15 cellular contexts compared by ENCODE assay signal in the genomic region with DNA sequence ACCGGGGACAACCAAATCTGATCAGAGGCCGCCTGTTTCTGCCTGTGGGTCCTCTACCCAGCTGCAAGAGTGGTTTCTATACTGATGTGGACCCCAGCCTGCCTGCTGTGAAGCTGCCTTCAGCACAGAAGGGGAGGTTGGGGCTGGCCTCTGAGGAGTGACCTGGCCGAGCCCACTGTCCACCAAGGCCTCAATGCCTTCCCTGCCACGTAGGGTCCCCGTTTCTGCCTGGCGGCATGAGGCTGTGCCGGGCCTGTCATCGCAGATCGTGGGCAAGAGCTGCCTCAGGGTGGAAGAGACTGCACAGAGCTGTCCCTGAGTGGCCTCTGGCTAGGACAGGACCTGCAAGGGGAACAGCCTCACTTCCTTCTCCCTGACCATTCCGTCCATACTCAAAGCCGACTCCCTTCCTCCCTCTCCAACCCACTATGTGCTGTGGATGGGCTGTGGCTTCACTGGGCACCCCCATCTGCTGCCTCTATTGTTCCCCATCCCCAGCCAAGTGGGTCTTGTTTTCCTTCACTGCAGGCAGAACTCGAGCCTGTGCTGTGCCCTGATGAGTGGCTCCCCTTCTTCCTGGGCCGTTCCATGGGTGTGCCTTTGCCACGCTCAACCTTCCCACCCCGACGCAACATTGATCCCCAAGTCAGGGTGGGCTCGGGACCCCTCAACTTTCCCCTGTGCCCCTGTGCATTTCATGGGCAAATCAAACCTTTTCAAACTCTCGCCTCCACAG.
"Had no signal": no experiment of that assay in that cellular context is flagged by ENCODE, and none has a peak within 500 bp of the region (broad histone marks: within the 10 kb centered on the region; RNA-seq: fewer than 3 reads in every experiment).

No MANE protein-coding gene starts in this region.

- H3K27me3 ChIP-seq: neutrophil, transverse colon had no signal

- H3K27ac ChIP-seq: neutrophil, transverse colon had no signal

- DNase-seq: activated CD4-positive, alpha-beta T cell treated with anti-CD3 and anti-CD28 coated beads for 36 hours; activated naive CD4-positive, alpha-beta T cell treated with anti-CD3 and anti-CD28 coated beads, Interleukin-2, amount 10 ng/mL, durations not matched to agents 7 days and 5 days; dermis blood vessel endothelial cell; islet precursor cell; mammary epithelial cell; naive B cell; stimulated activated CD4-positive, alpha-beta T cell treated with anti-CD3 and anti-CD28 coated beads, Interleukin-15, amount 100 ng/mL, for 24 hours; stimulated activated CD4-positive, alpha-beta T cell treated with anti-CD3 and anti-CD28 coated beads, Interleukin-4, amount 100 ng/mL, for 24 hours; stimulated activated naive CD4-positive, alpha-beta T cell treated with Interleukin-2 at 50 U/mL for 16 hours; T-helper 17 cell; transverse colon had no signal

- FAIRE-seq: astrocyte, bronchial epithelial cell had no signal

- H3K36me3 ChIP-seq: neutrophil, transverse colon had no signal

- H3K4me3 Mint-ChIP-seq: activated CD4-positive, alpha-beta T cell treated with anti-CD3 and anti-CD28 coated beads for 36 hours; activated naive CD4-positive, alpha-beta T cell treated with anti-CD3 and anti-CD28 coated beads, Interleukin-2, amount 10 ng/mL, durations not matched to agents 7 days and 5 days; naive B cell; T-helper 17 cell had no signal

- H3K4me3 ChIP-seq: transverse colon had no signal

- H3K27ac Mint-ChIP-seq: activated CD4-positive, alpha-beta T cell treated with anti-CD3 and anti-CD28 coated beads for 36 hours; activated naive CD4-positive, alpha-beta T cell treated with anti-CD3 and anti-CD28 coated beads, Interleukin-2, amount 10 ng/mL, durations not matched to agents 7 days and 5 days; activated T-helper 2 cell treated with anti-CD3 and anti-CD28 coated beads, Interferon-gamma antibody, Interleukin-2, Interleukin-4, amounts not matched to agents 10 μg/mL and 5 μg/mL and 100 μg/mL, durations not matched to agents 14 hours and 24 hours and 36 hours; T-helper 17 cell had no signal

- H3K36me3 Mint-ChIP-seq: activated naive CD4-positive, alpha-beta T cell treated with anti-CD3 and anti-CD28 coated beads, Interleukin-2, amount 10 ng/mL, durations not matched to agents 7 days and 5 days; naive B cell had no signal

- H3K9me3 ChIP-seq: neutrophil had no signal

- H3K4me1 ChIP-seq: transverse colon had no signal

- ATAC-seq: activated CD4-positive, alpha-beta T cell treated with anti-CD3 and anti-CD28 coated beads for 36 hours; T-helper 17 cell had no signal
